ENCODE assay signal across 14 cellular contexts in genomic region chr3:52036222-52036694, GRCh38.
DNase-seq lines count a peak whose midpoint lies in the region; ATAC-seq lines count a peak whose summit lies in the region.
"Had no signal": no experiment of that assay in that cellular context is flagged by ENCODE, and none has a peak within 500 bp of the region (broad histone marks: within the 10 kb centered on the region; RNA-seq: fewer than 3 reads in every experiment).

No MANE protein-coding gene starts in this region.

- H3K27ac ChIP-seq in BLaER1 treated with 17β-estradiol and CSF1 and Interleukin-3, amounts not matched to agents 10 nM and 100 nM = no peak overlapping the region
- H3K27ac ChIP-seq: gastrocnemius medialis had no signal

- no peak overlapping the region for H3K4me3 ChIP-seq in BLaER1 treated with 17β-estradiol and CSF1 and Interleukin-3, amounts not matched to agents 10 nM and 100 nM
- H3K4me3 ChIP-seq: gastrocnemius medialis, MG63 had no signal

- peak; percentile 66 for DNase-seq in NCI-H2171 treated with DMSO at 0.1 percent for 48 hours (lab: John Stamatoyannopoulos, UW)
- DNase-seq in NCI-H187 (lab: John Stamatoyannopoulos, UW) = no peak
- no peak for DNase-seq in midbrain (lab: John Stamatoyannopoulos, UW)
- no peak for DNase-seq in medulla oblongata (ENCODE audit: extremely low spot score)
- DNase-seq in cortex of kidney (lab: John Stamatoyannopoulos, UW) = no peak
- DNase-seq: DND-41; effector CD8-positive, alpha-beta T cell; gastrocnemius medialis; MG63; stimulated activated CD4-positive, alpha-beta T cell treated with anti-CD3 and anti-CD28 coated beads, Interleukin-2, amount 100 ng/mL, for 24 hours; T-helper 17 cell had no signal

- no peaks in the 10 kb centered on the region for H3K27me3 ChIP-seq in BLaER1 treated with 17β-estradiol and CSF1 and Interleukin-3, amounts not matched to agents 10 nM and 100 nM
- H3K27me3 ChIP-seq: gastrocnemius medialis, MG63 had no signal

- H3K9me3 ChIP-seq in BLaER1 treated with 17β-estradiol and CSF1 and Interleukin-3, amounts not matched to agents 10 nM and 100 nM (replicated peaks in 1 of 11) = peaks cover 0 to 10% (median 0%) of the 10 kb centered on the region in 11 experiments; a peak in 3 of 22 replicates
- H3K9me3 ChIP-seq: gastrocnemius medialis, MG63 had no signal

- peak overlapping the region in 8 of 11 experiments; percentile 19 to 66 (median 58); a peak in 14 of 22 replicates for H3K4me2 ChIP-seq in BLaER1 treated with 17β-estradiol and CSF1 and Interleukin-3, amounts not matched to agents 10 nM and 100 nM

- H3K9ac ChIP-seq in BLaER1 treated with 17β-estradiol and CSF1 and Interleukin-3, amounts not matched to agents 10 nM and 100 nM = peak overlapping the region in 2 of 11 experiments; percentile 0 to 6; a peak in 3 of 22 replicates

- H3K36me3 ChIP-seq in BLaER1 treated with 17β-estradiol and CSF1 and Interleukin-3, amounts not matched to agents 10 nM and 100 nM = no peaks in the 10 kb centered on the region
- H3K36me3 ChIP-seq: gastrocnemius medialis, MG63 had no signal

- H3K4me1 ChIP-seq in BLaER1 treated with 17β-estradiol and CSF1 and Interleukin-3, amounts not matched to agents 10 nM and 100 nM = peaks cover 0 to 49% (median 30%) of the 10 kb centered on the region in 10 experiments; a peak in 15 of 20 replicates

- no peaks in the 10 kb centered on the region for H4K20me1 ChIP-seq in BLaER1 treated with 17β-estradiol and CSF1 and Interleukin-3, amounts not matched to agents 10 nM and 100 nM

- ATAC-seq in GM18909 (IDR thresholded peaks at IDR 0.05; ENCODE audit: poor library complexity, unreplicated experiment) = peak; percentile 80
- ATAC-seq in HG02623 (IDR thresholded peaks at IDR 0.05; ENCODE audit: unreplicated experiment) = peak; percentile 69
- ATAC-seq: gastrocnemius medialis had no signal
